8 cellular contexts compared by ENCODE assay signal in the genomic region with DNA sequence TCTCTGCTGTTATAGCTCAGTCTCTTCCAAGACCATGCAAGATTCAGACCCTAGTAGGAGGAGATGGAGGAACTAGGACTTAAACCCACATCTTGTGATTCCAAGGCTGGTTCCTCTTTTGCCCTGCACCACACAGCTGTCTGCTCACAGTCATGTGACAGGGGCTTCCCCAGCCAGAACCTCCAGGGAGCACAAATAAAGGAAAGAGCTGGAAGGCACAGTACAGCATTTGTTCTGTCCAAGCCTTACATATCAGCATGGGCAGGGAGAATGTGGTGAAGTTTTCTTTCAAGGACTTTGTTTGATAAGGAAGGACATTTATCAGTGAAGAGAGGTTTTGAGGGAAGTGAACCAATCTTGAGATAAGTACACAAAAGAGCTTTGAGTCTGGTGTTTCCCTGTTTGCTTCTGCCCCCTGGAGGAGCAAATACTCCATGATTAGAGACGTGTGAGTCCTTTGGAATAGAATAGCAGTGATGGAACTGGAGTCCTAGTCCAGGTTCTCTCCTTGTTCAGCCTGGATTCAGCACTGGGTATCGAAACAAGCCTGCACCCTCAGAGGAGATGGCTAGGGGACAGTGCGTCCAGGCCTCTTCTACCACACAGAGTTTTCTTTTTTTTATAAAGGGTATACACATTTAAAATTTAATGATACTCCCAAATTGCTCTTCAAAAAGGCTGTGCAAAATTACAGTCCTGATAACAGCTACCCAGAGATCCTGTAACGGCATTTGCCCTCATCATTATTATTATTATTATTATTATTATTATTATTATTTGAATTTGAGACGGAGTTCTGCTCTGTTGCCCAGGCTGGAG. TPM values are rescaled to one million over a fixed set of nuclear protein-coding genes. Genes with fewer than 3 reads are reported as not detected.
DNase-seq lines count a peak whose midpoint lies in the region; ATAC-seq and TF ChIP-seq lines count a peak whose summit lies in the region.

No MANE protein-coding gene starts in this region.

- peak; percentile 74 for DNase-seq in activated CD8-positive, alpha-beta memory T cell treated with anti-CD3 and anti-CD28 coated beads, Interleukin-2, amount 10 ng/mL, durations not matched to agents 7 days and 5 days
- DNase-seq in activated CD8-positive, alpha-beta memory T cell treated with anti-CD3 and anti-CD28 coated beads for 24 hours, result no peak
- DNase-seq in Jurkat, Clone E6-1 (ENCODE audit: low read depth, low spot score), result peak; percentile 78
- DNase-seq in RWPE1 (ENCODE audit: low spot score) (peak; percentile 67), amygdala (lab: John Stamatoyannopoulos, UW) (peak in 53 of 56 donors; percentile 13 to 90 (median 55)), left ventricle myocardium inferior (peak; percentile 49), psoas muscle (no peak)

- no peak overlapping the region for H3K4me3 ChIP-seq in Jurkat, Clone E6-1 (ENCODE audit: low read length)
- H3K4me3 ChIP-seq in left ventricle myocardium inferior (peak overlapping the region; percentile 10), psoas muscle (no peak overlapping the region)

- CTCF ChIA-PET in activated CD8-positive, alpha-beta memory T cell treated with anti-CD3 and anti-CD28 coated beads, Interleukin-2, amount 10 ng/mL, durations not matched to agents 7 days and 5 days (lab: Charles Lee), result interaction anchor here (0.6 to 4.3 kb wide), 34 partner anchors 8 to 447 kb away, joined by 3 to 49 read pairs (median 4); partner anchors contain the start of genes CFLAR and HYCC2
- CTCF ChIA-PET in RWPE1 (lab: Yijun Ruan, JAX), result interaction anchor here (0.6 to 1.7 kb wide), 11 partner anchors 13 to 374 kb away, joined by 3 to 7 read pairs (median 3); partner anchors contain the start of gene CFLAR

- H3K4me1 ChIP-seq in left ventricle myocardium inferior, result peaks cover 70% of the 10 kb centered on the region
- peaks cover 13% of the 10 kb centered on the region for H3K4me1 ChIP-seq in psoas muscle

- TF ChIP-seq CTCF in RWPE1 (conservative IDR thresholded peaks at IDR 0.05; ENCODE audit: low read depth) (peak; percentile 60), left ventricle myocardium inferior (IDR thresholded peaks at IDR 0.05; ENCODE audit: borderline replicate concordance) (peak; percentile 73), psoas muscle (IDR thresholded peaks at IDR 0.05) (peak; percentile 43)

- H3K4me3 Mint-ChIP-seq in activated CD8-positive, alpha-beta memory T cell treated with anti-CD3 and anti-CD28 coated beads, Interleukin-2, amount 10 ng/mL, durations not matched to agents 7 days and 5 days, result no peak overlapping the region

- ATAC-seq in activated CD8-positive, alpha-beta memory T cell treated with anti-CD3 and anti-CD28 coated beads, Interleukin-2, amount 10 ng/mL, durations not matched to agents 7 days and 5 days, result peak; percentile 84
- ATAC-seq in GM21825 (IDR thresholded peaks at IDR 0.05; ENCODE audit: unreplicated experiment) (peak; percentile 97), psoas muscle (peak; percentile 30 to 40 (median 36))

- H3K9me3 ChIP-seq in left ventricle myocardium inferior (replicated peaks) (no peaks in the 10 kb centered on the region), psoas muscle (no peaks in the 10 kb centered on the region)

- H3K9me3 Mint-ChIP-seq in activated CD8-positive, alpha-beta memory T cell treated with anti-CD3 and anti-CD28 coated beads, Interleukin-2, amount 10 ng/mL, durations not matched to agents 7 days and 5 days (ENCODE audit: low read depth), result no peaks in the 10 kb centered on the region

- peaks cover 53% of the 10 kb centered on the region for H3K36me3 Mint-ChIP-seq in activated CD8-positive, alpha-beta memory T cell treated with anti-CD3 and anti-CD28 coated beads, Interleukin-2, amount 10 ng/mL, durations not matched to agents 7 days and 5 days

- 63 to 66% (median 64%) methylated on average over 5 of the region's 5 CpGs for WGBS in psoas muscle, 3 donors

- H3K27me3 ChIP-seq in left ventricle myocardium inferior (ENCODE audit: low read depth) (no peaks in the 10 kb centered on the region), psoas muscle (ENCODE audit: insufficient read depth in 3 of 3, low read length in 2 of 3) (no peaks in the 10 kb centered on the region)

- peaks cover 99% of the 10 kb centered on the region for H3K36me3 ChIP-seq in left ventricle myocardium inferior
- peaks cover 7 to 100% of the 10 kb centered on the region in 2 donors for H3K36me3 ChIP-seq in psoas muscle (ENCODE audit: insufficient read depth in 1 of 2, low read depth in 1 of 2)

- intact Hi-C loops in left ventricle myocardium inferior (cut with micrococcal nuclease) (no loop called here), psoas muscle (cut with DNase I) (loop anchor here in 1 of 2 donors (10.0 kb wide), 1 partner anchor 84 kb away; the partner anchor contains the start of genes HYCC2 and NDUFB3)

- no peaks in the 10 kb centered on the region for H3K27me3 Mint-ChIP-seq in activated CD8-positive, alpha-beta memory T cell treated with anti-CD3 and anti-CD28 coated beads, Interleukin-2, amount 10 ng/mL, durations not matched to agents 7 days and 5 days

- H3K27ac ChIP-seq in RWPE1, result peak overlapping the region; percentile 63; the same call in 1 of the 2 replicates
- H3K27ac ChIP-seq in left ventricle myocardium inferior (replicated peaks), result peak overlapping the region; percentile 79
- peak overlapping the region; percentile 59 for H3K27ac ChIP-seq in psoas muscle

- H3K27ac Mint-ChIP-seq in activated CD8-positive, alpha-beta memory T cell treated with anti-CD3 and anti-CD28 coated beads, Interleukin-2, amount 10 ng/mL, durations not matched to agents 7 days and 5 days, result peak overlapping the region; percentile 84

- POLR2A ChIA-PET in RWPE1 (lab: Yijun Ruan, JAX; ENCODE audit: low non-redundant PET), result no interaction called here

- H3K4me1 Mint-ChIP-seq in activated CD8-positive, alpha-beta memory T cell treated with anti-CD3 and anti-CD28 coated beads, Interleukin-2, amount 10 ng/mL, durations not matched to agents 7 days and 5 days, result peaks cover 14% of the 10 kb centered on the region

RNA-seq across cellular contexts. Expression of gene CASP10, which starts 24.6 kb away (rescaled TPM):
- 10 to 100 TPM; 26.6 to 37.4 TPM for total RNA-seq in activated CD8-positive, alpha-beta memory T cell treated with anti-CD3 and anti-CD28 coated beads, Interleukin-2, amount 10 ng/mL, durations not matched to agents 7 days and 5 days
- polyA plus RNA-seq in Jurkat, Clone E6-1 (2012; ENCODE audit: insufficient read depth, insufficient read length), result 3.7 TPM
- total RNA-seq in left ventricle myocardium inferior (5.4 TPM), psoas muscle (1 to 10 TPM; 2.3 to 3.8 (median 2.8) TPM)
- polyA plus RNA-seq in psoas muscle, result 1 to 10 TPM in 2 of 3 donors, under 1 TPM in 1; 0.90 to 1.3 (median 1.2) TPM

RNA-seq across cellular contexts. Expression of gene CFLAR, which starts 42.4 kb away (rescaled TPM):
- 100 to 1,000 TPM; 193 to 242 TPM for total RNA-seq in activated CD8-positive, alpha-beta memory T cell treated with anti-CD3 and anti-CD28 coated beads, Interleukin-2, amount 10 ng/mL, durations not matched to agents 7 days and 5 days
- polyA plus RNA-seq in Jurkat, Clone E6-1 (2012; ENCODE audit: insufficient read depth, insufficient read length), result 28.6 TPM
- total RNA-seq in left ventricle myocardium inferior (238 TPM), psoas muscle (100 to 1,000 TPM; 180 to 358 (median 346) TPM)
- 100 to 1,000 TPM in 2 of 3 donors, 10 to 100 TPM in 1; 84.7 to 340 (median 239) TPM for polyA plus RNA-seq in psoas muscle

Comparison
In these comparisons a context has a peak if more than half of its experiments do, and no peak if none do; other contexts are left out.
1. DNase-seq: peak in activated CD8-positive, alpha-beta memory T cell treated with anti-CD3 and anti-CD28 coated beads, Interleukin-2, amount 10 ng/mL, durations not matched to agents 7 days and 5 days (single experiment), Jurkat, Clone E6-1 (single experiment), RWPE1 (single experiment), amygdala (53 of 56) and left ventricle myocardium inferior (single experiment); none in activated CD8-positive, alpha-beta memory T cell treated with anti-CD3 and anti-CD28 coated beads for 24 hours (single experiment) and psoas muscle (0 of 2).
2. ATAC-seq: peak in every context shown above with its lines; median percentile 97 in GM21825; 84 in activated CD8-positive, alpha-beta memory T cell treated with anti-CD3 and anti-CD28 coated beads, Interleukin-2, amount 10 ng/mL, durations not matched to agents 7 days and 5 days; 36 in psoas muscle.
3. Peak in every context shown above with its lines, with median percentiles within 50 percentile points of each other: H3K27ac ChIP-seq and CTCF ChIP-seq.